18 cellular contexts compared by ENCODE assay signal in genomic region chr6:5006182-5006581, GRCh38.
"Had no signal": no experiment of that assay in that cellular context is flagged by ENCODE, and none has a peak within 500 bp of the region (broad histone marks: within the 10 kb centered on the region; RNA-seq: fewer than 3 reads in every experiment).

No MANE protein-coding gene starts in this region.

- H3K27ac ChIP-seq: brain microvascular endothelial cell, foreskin keratinocyte, prostate gland, thoracic aorta, upper lobe of left lung had no signal

- H3K27ac Mint-ChIP-seq: activated naive CD4-positive, alpha-beta T cell treated with anti-CD3 and anti-CD28 coated beads, Interleukin-2, amount 50 U/mL, for 72 hours; activated T-helper 1 cell treated with anti-CD3 and anti-CD28 coated beads, Interleukin-12 subunit alpha, Interleukin-12 subunit beta, Interleukin-2, Interleukin-4 antibody, amounts not matched to agents 30 ng/mL and 10 ng/mL and 1 ng/mL, durations not matched to agents 14 hours and 24 hours and 36 hours; dendritic cell treated with granulocyte-macrophage colony-stimulating factor and Interleukin-4, amounts not matched to agents 40 ng/mL and 50 ng/mL, for 4 days; WTC11 had no signal

- H3K36me3 ChIP-seq: prostate gland, thoracic aorta had no signal

- H3K27me3 ChIP-seq: brain microvascular endothelial cell, foreskin keratinocyte, upper lobe of left lung had no signal

- H3K9me3 ChIP-seq: prostate gland, thoracic aorta, upper lobe of left lung had no signal

- H3K27me3 Mint-ChIP-seq: dendritic cell treated with granulocyte-macrophage colony-stimulating factor and Interleukin-4, amounts not matched to agents 40 ng/mL and 50 ng/mL, for 4 days had no signal

- ATAC-seq: activated naive CD4-positive, alpha-beta T cell treated with anti-CD3 and anti-CD28 coated beads, Interleukin-2, amount 50 U/mL, for 72 hours; foreskin keratinocyte; left lobe of liver; SK-N-SH treated with all-trans-retinoic acid at 6 μM for 48 hours; WTC11 had no signal

- H3K9me3 Mint-ChIP-seq: activated naive CD4-positive, alpha-beta T cell treated with anti-CD3 and anti-CD28 coated beads, Interleukin-2, amount 50 U/mL, for 72 hours; activated T-helper 1 cell treated with anti-CD3 and anti-CD28 coated beads, Interleukin-12 subunit alpha, Interleukin-12 subunit beta, Interleukin-2, Interleukin-4 antibody, amounts not matched to agents 30 ng/mL and 10 ng/mL and 1 ng/mL, durations not matched to agents 14 hours and 24 hours and 36 hours; dendritic cell treated with granulocyte-macrophage colony-stimulating factor and Interleukin-4, amounts not matched to agents 40 ng/mL and 50 ng/mL, for 4 days; WTC11 had no signal

- DNase-seq: activated CD8-positive, alpha-beta memory T cell treated with anti-CD3 and anti-CD28 coated beads, Interleukin-2, amount 50 U/mL, for 48 hours; aorta; brain microvascular endothelial cell; caudate nucleus; effector CD4-positive, alpha-beta T cell; foreskin keratinocyte; stimulated activated CD4-positive, alpha-beta T cell treated with anti-CD3 and anti-CD28 coated beads, Interleukin-4, amount 100 ng/mL, for 1 hour; stimulated activated naive CD4-positive, alpha-beta T cell; T-helper 9 cell; upper lobe of left lung had no signal

- H3K4me3 ChIP-seq: prostate gland, thoracic aorta, upper lobe of left lung had no signal

- H3K4me3 Mint-ChIP-seq: activated T-helper 1 cell treated with anti-CD3 and anti-CD28 coated beads, Interleukin-12 subunit alpha, Interleukin-12 subunit beta, Interleukin-2, Interleukin-4 antibody, amounts not matched to agents 30 ng/mL and 10 ng/mL and 1 ng/mL, durations not matched to agents 14 hours and 24 hours and 36 hours; dendritic cell treated with granulocyte-macrophage colony-stimulating factor and Interleukin-4, amounts not matched to agents 40 ng/mL and 50 ng/mL, for 4 days; WTC11 had no signal

- H3K4me1 ChIP-seq: foreskin keratinocyte, prostate gland had no signal
